Comparison of ENCODE assay signal across 9 cellular contexts in the genomic region with DNA sequence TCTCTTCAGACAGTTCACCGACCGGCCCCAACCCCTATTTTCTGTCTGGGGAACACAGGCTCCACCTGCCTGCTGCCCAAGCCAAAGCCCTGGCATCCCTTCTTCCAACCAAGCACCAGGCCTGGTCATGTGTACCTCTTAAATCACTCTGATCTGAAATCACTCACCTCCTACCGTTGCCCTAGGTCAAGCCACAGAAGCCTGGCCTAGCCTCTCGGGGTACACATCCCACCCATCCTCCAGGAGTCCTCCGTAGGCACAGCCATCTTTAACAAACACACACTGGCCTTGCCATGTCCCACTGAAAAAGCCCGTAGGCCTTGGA.
DNase-seq lines count a peak whose midpoint lies in the region; ATAC-seq and TF ChIP-seq lines count a peak whose summit lies in the region.
"Had no signal": no experiment of that assay in that cellular context is flagged by ENCODE, and none has a peak within 500 bp of the region (broad histone marks: within the 10 kb centered on the region; RNA-seq: fewer than 3 reads in every experiment).

No MANE protein-coding gene starts in this region.

- H3K4me2 ChIP-seq in Karpas-422 (ENCODE audit: low read depth, low read length, poor library complexity, severe bottlenecking): peak overlapping the region; percentile 35

- no peak overlapping the region for H3K27ac ChIP-seq in Karpas-422 (ENCODE audit: low read length)
- peak overlapping the region; percentile 76 for H3K27ac ChIP-seq in rectal smooth muscle tissue (ENCODE audit: low read depth, low read length)

- no peak overlapping the region for H2AFZ ChIP-seq in Karpas-422 (ENCODE audit: low read length)

- no peaks in the 10 kb centered on the region for H3K9me3 ChIP-seq in Karpas-422 (ENCODE audit: low read length)
- H3K9me3 ChIP-seq: neutrophil had no signal

- H3K4me3 ChIP-seq in Karpas-422 (ENCODE audit: low read length) (no peak overlapping the region), epithelial cell of proximal tubule (ENCODE audit: low read depth, low read length) (peak overlapping the region; percentile 26), rectal smooth muscle tissue (ENCODE audit: low read length) (no peak overlapping the region)

- no peak for DNase-seq in Karpas-422
- DNase-seq in epithelial cell of proximal tubule (ENCODE audit: low read depth): no peak
- no peak for DNase-seq in AML-193 (lab: John Stamatoyannopoulos, UW)
- DNase-seq in NK-92 (lab: John Stamatoyannopoulos, UW; ENCODE audit: unreplicated experiment): no peak
- DNase-seq in SKM-1 (lab: John Stamatoyannopoulos, UW; ENCODE audit: unreplicated experiment): no peak
- no peak for DNase-seq in stimulated activated CD4-positive, alpha-beta T cell treated with anti-CD3 and anti-CD28 coated beads, Interleukin-15, amount 100 ng/mL, for 24 hours

- no peaks in the 10 kb centered on the region for H3K79me2 ChIP-seq in Karpas-422 (ENCODE audit: low read length)

- peaks cover 15% of the 10 kb centered on the region for H3K4me1 ChIP-seq in Karpas-422 (ENCODE audit: low read length)
- peaks cover 16% of the 10 kb centered on the region for H3K4me1 ChIP-seq in rectal smooth muscle tissue (ENCODE audit: control insufficient read depth, insufficient read depth, low read length)

- no peak for TF ChIP-seq CTCF in epithelial cell of proximal tubule (conservative IDR thresholded peaks at IDR 0.05; ENCODE audit: low read depth, low read length)

- H3K27me3 ChIP-seq in Karpas-422 (ENCODE audit: low read length) (no peaks in the 10 kb centered on the region), rectal smooth muscle tissue (ENCODE audit: control insufficient read depth, insufficient read depth, low read length) (no peaks in the 10 kb centered on the region)
- H3K27me3 ChIP-seq: neutrophil had no signal

- H3K9me2 ChIP-seq in Karpas-422 (replicated peaks; ENCODE audit: insufficient read depth, low read length): no peaks in the 10 kb centered on the region

- ATAC-seq in GM18909 (IDR thresholded peaks at IDR 0.05; ENCODE audit: poor library complexity, unreplicated experiment): peak; percentile 19

- no peaks in the 10 kb centered on the region; the same call in 1 of the 2 replicates for H4K20me1 ChIP-seq in Karpas-422 (ENCODE audit: insufficient read depth, low read depth, low read length)

- H3K36me3 ChIP-seq in Karpas-422 (ENCODE audit: insufficient read depth, low read length) (no peaks in the 10 kb centered on the region), rectal smooth muscle tissue (ENCODE audit: control insufficient read depth, insufficient read depth, low read length) (no peaks in the 10 kb centered on the region)
- H3K36me3 ChIP-seq: neutrophil had no signal

- H3K9ac ChIP-seq in Karpas-422 (ENCODE audit: low read length) (0 out of 2 replicates have a peak overlapping the region, but pooled peaks have one; percentile 5), rectal smooth muscle tissue (ENCODE audit: low read length) (no peak overlapping the region)
